ENCODE assay signal across 16 cellular contexts in the genomic region with DNA sequence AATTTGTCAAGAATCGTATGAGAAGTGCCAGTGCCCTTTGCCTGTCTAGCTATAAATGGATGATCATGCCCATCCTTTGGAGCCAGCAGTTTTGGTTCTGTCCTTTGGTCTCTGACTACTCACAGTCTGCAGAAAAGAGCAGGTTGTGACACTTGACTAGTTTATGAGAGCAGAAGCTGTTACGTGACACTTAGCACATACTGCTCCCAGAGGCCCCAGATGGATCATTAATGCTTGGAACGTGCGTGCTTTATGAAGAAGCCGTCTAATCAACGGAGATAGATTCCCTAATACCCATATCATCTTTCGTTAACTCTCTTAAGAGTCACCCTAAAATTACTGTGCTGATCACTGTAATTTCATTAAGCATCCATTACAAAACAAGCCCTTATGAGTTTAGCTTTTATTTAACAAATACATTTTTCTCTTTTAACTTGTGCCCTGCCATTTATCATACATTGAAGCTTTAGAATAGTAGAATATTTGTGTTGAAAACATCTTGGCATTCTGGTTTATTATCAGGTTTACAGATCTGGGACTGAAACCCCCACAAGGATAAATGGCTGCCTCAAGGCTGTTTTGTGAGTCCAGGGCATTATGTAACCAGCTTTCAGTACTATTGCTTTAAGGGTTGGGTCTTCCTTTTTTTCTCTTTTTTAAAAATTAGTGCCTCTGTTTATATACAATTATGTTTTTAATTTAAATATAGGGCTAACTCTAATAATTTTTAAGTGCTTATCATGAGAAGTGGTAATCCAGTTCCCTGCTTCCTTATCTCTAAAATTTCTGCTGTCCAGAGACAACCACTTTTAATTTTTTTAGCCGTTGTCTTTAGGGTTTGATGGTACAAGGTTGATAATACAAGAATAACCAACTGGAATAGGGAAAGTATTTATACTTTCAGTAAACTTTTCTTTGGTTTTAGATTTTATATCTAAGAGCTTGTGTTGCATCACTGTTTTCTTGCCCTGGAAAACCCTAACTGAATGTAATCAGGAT. TPM values are rescaled to one million over a fixed set of nuclear protein-coding genes. Genes with fewer than 3 reads are reported as not detected.
DNase-seq lines count a peak whose midpoint lies in the region; ATAC-seq and TF ChIP-seq lines count a peak whose summit lies in the region.
"Had no signal": no experiment of that assay in that cellular context is flagged by ENCODE, and none has a peak within 500 bp of the region (broad histone marks: within the 10 kb centered on the region; RNA-seq: fewer than 3 reads in every experiment).

No MANE protein-coding gene starts in this region.

- peaks cover 24% of the 10 kb centered on the region for H3K4me1 Mint-ChIP-seq in activated CD4-positive, alpha-beta T cell treated with anti-CD3 and anti-CD28 coated beads, Interleukin-2, amount 10 ng/mL, durations not matched to agents 24 days and 14 days
- H3K4me1 Mint-ChIP-seq in neural crest cell (no peaks in the 10 kb centered on the region), Caco-2 (ENCODE audit: low read depth, unreplicated experiment) (no peaks in the 10 kb centered on the region)
- H3K4me1 Mint-ChIP-seq: neural progenitor cell had no signal

- H3K27ac ChIP-seq in spleen: no peak overlapping the region
- H3K27ac ChIP-seq: lower lobe of right lung, neural progenitor cell, uterus had no signal

- intact Hi-C loops in activated CD4-positive, alpha-beta T cell treated with anti-CD3 and anti-CD28 coated beads, Interleukin-2, amount 10 ng/mL, durations not matched to agents 24 days and 14 days (cut with micrococcal nuclease): no loop called here
- intact Hi-C loops in Caco-2 (cut with micrococcal nuclease; ENCODE audit: unreplicated experiment): no loop called here
- intact Hi-C loops in spleen (cut with DNase I; ENCODE audit: low total_unique reads): no loop called here

- no peaks in the 10 kb centered on the region for H3K9me3 Mint-ChIP-seq in activated CD4-positive, alpha-beta T cell treated with anti-CD3 and anti-CD28 coated beads, Interleukin-2, amount 10 ng/mL, durations not matched to agents 24 days and 14 days
- H3K9me3 Mint-ChIP-seq in neural crest cell: peaks cover 2% of the 10 kb centered on the region
- H3K9me3 Mint-ChIP-seq in Caco-2 (ENCODE audit: unreplicated experiment): no peaks in the 10 kb centered on the region
- H3K9me3 Mint-ChIP-seq: activated naive CD4-positive, alpha-beta T cell treated with anti-CD3 and anti-CD28 coated beads, Interleukin-2, amount 50 U/mL, for 24 hours; CD8-positive, alpha-beta memory T cell; neural progenitor cell had no signal

- DNase-seq in activated CD4-positive, alpha-beta T cell treated with anti-CD3 and anti-CD28 coated beads, Interleukin-2, amount 10 ng/mL, durations not matched to agents 24 days and 14 days: no peak
- no peak for DNase-seq in activated CD4-positive, alpha-beta T cell treated with anti-CD3 and anti-CD28 coated beads for 1 hour
- DNase-seq in NCI-H1436 (lab: John Stamatoyannopoulos, UW): peak; percentile 77
- DNase-seq in neural crest cell (ENCODE audit: low read depth, low spot score): no peak
- DNase-seq in Caco-2: no peak
- DNase-seq in spleen: no peak
- DNase-seq in GM10266 (ENCODE audit: extremely low spot score): no peak
- DNase-seq: effector CD8-positive, alpha-beta T cell; lower lobe of right lung; MG63; RPMI8226; uterus had no signal

- no TSS peak for BruUV-seq in Caco-2 (replicated peaks; lab: Mats Ljungman, UMichigan)

- POLR2A ChIA-PET in Caco-2 (lab: Charles Lee): no interaction called here

- H3K9me3 ChIP-seq in Caco-2: no peaks in the 10 kb centered on the region
- no peaks in the 10 kb centered on the region for H3K9me3 ChIP-seq in spleen
- H3K9me3 ChIP-seq: lower lobe of right lung, MG63, uterus had no signal

- peak overlapping the region; percentile 46 for H3K4me3 Mint-ChIP-seq in activated CD4-positive, alpha-beta T cell treated with anti-CD3 and anti-CD28 coated beads, Interleukin-2, amount 10 ng/mL, durations not matched to agents 24 days and 14 days
- H3K4me3 Mint-ChIP-seq in neural crest cell (no peak overlapping the region), Caco-2 (ENCODE audit: unreplicated experiment) (no peak overlapping the region)
- H3K4me3 Mint-ChIP-seq: activated naive CD4-positive, alpha-beta T cell treated with anti-CD3 and anti-CD28 coated beads, Interleukin-2, amount 50 U/mL, for 24 hours; CD8-positive, alpha-beta memory T cell; neural progenitor cell had no signal

- H3K27ac Mint-ChIP-seq in activated CD4-positive, alpha-beta T cell treated with anti-CD3 and anti-CD28 coated beads, Interleukin-2, amount 10 ng/mL, durations not matched to agents 24 days and 14 days: no peak overlapping the region
- H3K27ac Mint-ChIP-seq in neural crest cell (ENCODE audit: unreplicated experiment) (peak overlapping the region; percentile 78), Caco-2 (ENCODE audit: unreplicated experiment) (no peak overlapping the region)
- H3K27ac Mint-ChIP-seq: neural progenitor cell had no signal

- no peak for TF ChIP-seq POLR2A in spleen (IDR thresholded peaks at IDR 0.05)

- H3K4me1 ChIP-seq in Caco-2 (no peaks in the 10 kb centered on the region), spleen (peaks cover 0 to 32% (median 0%) of the 10 kb centered on the region in 6 donors)
- H3K4me1 ChIP-seq: lower lobe of right lung, neural progenitor cell, uterus had no signal

- no peaks in the 10 kb centered on the region for H3K27me3 Mint-ChIP-seq in activated CD4-positive, alpha-beta T cell treated with anti-CD3 and anti-CD28 coated beads, Interleukin-2, amount 10 ng/mL, durations not matched to agents 24 days and 14 days
- H3K27me3 Mint-ChIP-seq in neural crest cell (ENCODE audit: low read depth) (no peaks in the 10 kb centered on the region), Caco-2 (ENCODE audit: insufficient read depth, unreplicated experiment) (no peaks in the 10 kb centered on the region)
- H3K27me3 Mint-ChIP-seq: activated naive CD4-positive, alpha-beta T cell treated with anti-CD3 and anti-CD28 coated beads, Interleukin-2, amount 50 U/mL, for 24 hours; CD8-positive, alpha-beta memory T cell had no signal

- WGBS in spleen, 5 donors: 75 to 91% (median 85%) methylated on average over 8 of the region's 8 CpGs

- CTCF ChIA-PET in Caco-2 (lab: Charles Lee): no interaction called here

- H3K27me3 ChIP-seq in Caco-2 (replicated peaks; ENCODE audit: control insufficient read depth, insufficient read depth, low read length) (no peaks in the 10 kb centered on the region), spleen (replicated peaks in 1 of 7) (no peaks in the 10 kb centered on the region)
- H3K27me3 ChIP-seq: MG63, neural progenitor cell, uterus had no signal

- H3K4me3 ChIP-seq in Caco-2 (ENCODE audit: low read depth, low read length): no peak overlapping the region
- H3K4me3 ChIP-seq in spleen: no peak overlapping the region
- H3K4me3 ChIP-seq: lower lobe of right lung, MG63, neural progenitor cell, uterus had no signal

- peaks cover 27% of the 10 kb centered on the region for H3K36me3 Mint-ChIP-seq in activated CD4-positive, alpha-beta T cell treated with anti-CD3 and anti-CD28 coated beads, Interleukin-2, amount 10 ng/mL, durations not matched to agents 24 days and 14 days (ENCODE audit: low read depth)
- H3K36me3 Mint-ChIP-seq in neural crest cell (ENCODE audit: low read depth) (peaks cover 33% of the 10 kb centered on the region), Caco-2 (ENCODE audit: insufficient read depth, unreplicated experiment) (peaks cover 50% of the 10 kb centered on the region)

- peak; percentile 28; the same call in 2 of the 3 replicates for ATAC-seq in SK-N-SH treated with all-trans-retinoic acid at 6 μM for 48 hours
- ATAC-seq: lower lobe of right lung had no signal

- TF ChIP-seq CTCF in neural crest cell (conservative IDR thresholded peaks at IDR 0.05): no peak
- TF ChIP-seq CTCF in Caco-2 (IDR thresholded peaks at IDR 0.05; ENCODE audit: insufficient read depth in 1 of 2, low read depth in 1 of 2, low read length in 1 of 2, severe bottlenecking in 1 of 2, unreplicated experiment in 1 of 2): no peak
- no peak for TF ChIP-seq CTCF in spleen (IDR thresholded peaks at IDR 0.05 in 8 of 11, conservative IDR thresholded peaks at IDR 0.05 in 3 of 11)
- TF ChIP-seq CTCF in GM10266 (IDR thresholded peaks at IDR 0.05; ENCODE audit: control insufficient read depth, insufficient read depth, low read depth, missing control alignments): no peak

- H3K36me3 ChIP-seq in Caco-2 (ENCODE audit: control insufficient read depth, insufficient read depth, low read length) (no peaks in the 10 kb centered on the region), spleen (peaks cover 0 to 68% (median 20%) of the 10 kb centered on the region in 6 donors)
- H3K36me3 ChIP-seq: uterus had no signal

TF ChIP-seq in SK-N-SH treated with all-trans-retinoic acid at 6 μM for 48 hours, 23 proteins besides CTCF, POLR2A, EP300 and RAD21:
- no peak for TF ChIP-seq CREB5 (CRISPR knock-in tag; IDR thresholded peaks at IDR 0.05; ENCODE audit: low read depth)
- peak; percentile 40; the same call in 1 of the 2 replicates for TF ChIP-seq TCF4 (CRISPR knock-in tag; IDR thresholded peaks at IDR 0.05; ENCODE audit: borderline replicate concordance)

RNA-seq across cellular contexts. Expression of gene ADORA2A, which starts 46.9 kb away (rescaled TPM):
- 34.9 and 36.2 TPM in 2 replicates for total RNA-seq in activated CD4-positive, alpha-beta T cell treated with anti-CD3 and anti-CD28 coated beads, Interleukin-2, amount 10 ng/mL, durations not matched to agents 24 days and 14 days
- total RNA-seq in neural crest cell (2.1 and 2.8 TPM in 2 replicates), Caco-2 (2022) (4.0 and 4.9 TPM in 2 replicates), spleen (10 to 100 TPM; 15.8 to 31.1 (median 25.2) TPM)
- polyA plus RNA-seq in spleen: 10 to 100 TPM in 2 of 3 donors, 1 to 10 TPM in 1; 8.3 to 14.8 (median 14.2) TPM
